13 cellular contexts compared by ENCODE assay signal in the genomic region with DNA sequence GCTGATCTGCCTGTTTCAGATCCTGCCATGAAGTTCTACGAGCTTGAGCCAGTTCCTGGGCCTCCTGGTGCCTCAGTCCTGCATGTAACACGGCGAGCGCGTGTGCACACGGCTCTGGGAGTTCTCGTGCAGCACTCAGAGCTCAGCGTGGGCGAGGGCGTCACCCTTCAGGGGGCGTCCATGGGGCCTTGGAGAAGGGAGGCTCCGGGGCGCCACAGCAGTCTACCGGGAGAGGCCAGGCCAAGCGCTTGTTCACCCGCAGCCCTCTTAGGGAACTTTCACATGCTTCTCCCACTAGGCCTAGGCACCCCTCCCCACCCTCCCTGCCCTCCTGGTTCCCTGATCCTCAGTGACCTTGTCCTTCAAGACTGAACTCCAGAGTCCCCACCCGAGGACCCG.
"Had no signal": no experiment of that assay in that cellular context is flagged by ENCODE, and none has a peak within 500 bp of the region (broad histone marks: within the 10 kb centered on the region; RNA-seq: fewer than 3 reads in every experiment).

No MANE protein-coding gene starts in this region.

- H3K9me3 ChIP-seq: heart left ventricle, tibial artery, upper lobe of left lung, uterus had no signal

- H3K27me3 ChIP-seq: uterus had no signal

- H3K36me3 ChIP-seq: heart left ventricle, tibial artery, upper lobe of left lung, uterus had no signal

- DNase-seq: effector CD4-positive, alpha-beta T cell; erythroblast; islet precursor cell; left cardiac atrium; nephron progenitor cell; stimulated activated CD4-positive, alpha-beta T cell treated with anti-CD3 and anti-CD28 coated beads, Interleukin-2, amount 100 ng/mL, for 48 hours; stimulated activated naive CD4-positive, alpha-beta T cell treated with Interleukin-2 at 50 U/mL for 16 hours; uterus had no signal

- H3K27ac ChIP-seq: coronary artery, heart left ventricle, tibial artery, upper lobe of left lung, uterus had no signal

- H3K4me3 ChIP-seq: uterus had no signal

- ATAC-seq: heart left ventricle; left cardiac atrium; naive thymus-derived CD4-positive, alpha-beta T cell had no signal
